ENCODE assay signal across 8 cellular contexts in genomic region chr3:172751188-172751571, GRCh38. TPM values are rescaled to one million over a fixed set of nuclear protein-coding genes. Genes with fewer than 3 reads are reported as not detected.
A peak's percentile ranks its signal among the peaks of the same experiment; 100 is the strongest.
DNase-seq lines count a peak whose midpoint lies in the region; ATAC-seq, FAIRE-seq and TF ChIP-seq lines count a peak whose summit lies in the region.

No MANE protein-coding gene starts in this region.

- no peak for FAIRE-seq in A549 (lab: Jason Lieb, UNC)

- no peak for TF ChIP-seq CTCF in A549 (IDR thresholded peaks at IDR 0.05)
- no peak for TF ChIP-seq CTCF in RWPE2 (IDR thresholded peaks at IDR 0.05; ENCODE audit: poor library complexity, severe bottlenecking)

- H3K9me3 ChIP-seq in A549 (no peaks in the 10 kb centered on the region), RWPE2 (ENCODE audit: severe bottlenecking) (no peaks in the 10 kb centered on the region), ectodermal cell (ENCODE audit: control insufficient read depth, low read length) (no peaks in the 10 kb centered on the region), mononuclear cell (ENCODE audit: low read depth, low read length) (no peaks in the 10 kb centered on the region)

- CTCF ChIA-PET in A549 (lab: Yijun Ruan, JAX) = interaction anchor here (1.2 to 9.1 kb wide), 17 partner anchors 10 to 138 kb away, joined by 3 to 83 read pairs (median 8); partner anchors contain the start of gene NCEH1

- TF ChIP-seq RAD21 in A549 (conservative IDR thresholded peaks at IDR 0.05 in 1 of 2, IDR thresholded peaks at IDR 0.05 in 1 of 2) = no peak

- TF ChIP-seq POLR2A in A549 (IDR thresholded peaks at IDR 0.05; ENCODE audit: low read length) = no peak

- TF ChIP-seq EP300 in A549 (IDR thresholded peaks at IDR 0.05) = no peak

- peak; percentile 24 to 30; a peak in 5 of 6 replicates for ATAC-seq in A549
- peak; percentile 15 for ATAC-seq in HG03066 (IDR thresholded peaks at IDR 0.05; ENCODE audit: low read depth, unreplicated experiment)
- ATAC-seq in RWPE2 (ENCODE audit: low read depth) = no peak
- no peak for ATAC-seq in HG03571 (IDR thresholded peaks at IDR 0.05; ENCODE audit: unreplicated experiment)

- H3K27me3 ChIP-seq in RWPE2 (ENCODE audit: insufficient read depth, poor library complexity, severe bottlenecking) (no peaks in the 10 kb centered on the region), ectodermal cell (ENCODE audit: control insufficient read depth, insufficient read depth, low read length, poor library complexity, severe bottlenecking) (no peaks in the 10 kb centered on the region), mononuclear cell (ENCODE audit: insufficient read depth, low read length) (no peaks in the 10 kb centered on the region)

- H3K4me3 ChIP-seq in A549 (peak overlapping the region; percentile 86), RWPE2 (ENCODE audit: severe bottlenecking) (peak overlapping the region; percentile 72), ectodermal cell (ENCODE audit: insufficient read depth, low read depth, low read length) (peak overlapping the region; percentile 86), mononuclear cell (ENCODE audit: low read length) (peak overlapping the region; percentile 65)

- DNase-seq in A549 (ENCODE audit: low read depth in 1 of 2, low spot score in 1 of 2) (peak in 1 of 2 experiments; percentile 31), GDM1 (lab: John Stamatoyannopoulos, UW) (peak; percentile 55), RWPE2 (ENCODE audit: low spot score) (no peak), H4 (ENCODE audit: low spot score) (no peak)

- POLR2A ChIA-PET in A549 (lab: Yijun Ruan, JAX) = interaction anchor here (1.0 to 3.6 kb wide), 4 partner anchors 23 to 127 kb away, joined by 3 to 66 read pairs (median 5); partner anchors contain the start of gene NCEH1

- H3K4me1 ChIP-seq in A549 = peaks cover 62% of the 10 kb centered on the region
- H3K4me1 ChIP-seq in RWPE2 (ENCODE audit: insufficient read depth, poor library complexity, severe bottlenecking) = peaks cover 27% of the 10 kb centered on the region
- H3K4me1 ChIP-seq in ectodermal cell (ENCODE audit: control insufficient read depth, insufficient read depth, low read length) = no peaks in the 10 kb centered on the region
- H3K4me1 ChIP-seq in mononuclear cell (ENCODE audit: insufficient read depth, low read length) = peaks cover 18% of the 10 kb centered on the region

- under 1% methylated on average over 13 of the region's 13 CpGs for WGBS in A549 (ENCODE audit: missing lambda C conversion rate)
- WGBS in ectodermal cell, 2 experiments = 0 to 1% methylated on average over 11 to 13 of the region's 13 CpGs

- peak overlapping the region; percentile 91 to 98 for H3K27ac ChIP-seq in A549
- peak overlapping the region; percentile 96 for H3K27ac ChIP-seq in RWPE2 (ENCODE audit: poor library complexity, severe bottlenecking)
- H3K27ac ChIP-seq in ectodermal cell (ENCODE audit: insufficient read depth, low read depth, low read length, poor library complexity, severe bottlenecking) = peak overlapping the region; percentile 91

- H3K4me2 ChIP-seq in A549 = peak overlapping the region; percentile 84

- H3K36me3 ChIP-seq in RWPE2 (ENCODE audit: low read depth) = peaks cover 41% of the 10 kb centered on the region
- peaks cover 9% of the 10 kb centered on the region for H3K36me3 ChIP-seq in ectodermal cell (ENCODE audit: control insufficient read depth, insufficient read depth, low read length)

TF ChIP-seq in A549, 52 proteins besides CTCF, POLR2A, EP300 and RAD21:
- TF ChIP-seq ZFP36 (IDR thresholded peaks at IDR 0.05; ENCODE audit: borderline replicate concordance, partially characterized antibody) (no peak), HMGXB4 (CRISPR knock-in tag; IDR thresholded peaks at IDR 0.05; ENCODE audit: borderline replicate concordance) (0 out of 2 replicates have a peak, but pooled peaks have one; percentile 57), USF2 (IDR thresholded peaks at IDR 0.05) (no peak)
TF ChIP-seq in A549: peak in this region for 1.

RNA-seq across cellular contexts. Expression of gene ECT2, which starts 0.7 kb away (rescaled TPM):
- polyA plus RNA-seq in A549 (2011; rRNA removed) (132 and 187 TPM in 2 replicates), A549 (2017; fragmentation: RNase III; extraction: RNeasy Plus Mini Kit Qiagen cat#74134 plus additional on column Dnase treatment) (92.3 to 96.5 TPM (median 93.3 TPM) in 3 replicates)
- polyA plus RNA-seq in A549 (2012; cell fraction: cytosol; rRNA removed) = 28.9 and 30.3 TPM in 2 replicates
- polyA plus RNA-seq in A549 (2012; cell fraction: nucleus; rRNA removed) = 23.6 and 46.4 TPM in 2 replicates
- 71.8 and 77.7 TPM in 2 replicates for polyA minus RNA-seq in A549 (2011; rRNA and poly(A)+ RNA removed)
- polyA plus RNA-seq in ectodermal cell (2013, experiment 1 of 4) = 81.9 TPM
- 80.6 TPM for polyA plus RNA-seq in ectodermal cell (2013, experiment 2 of 4)
- 80.2 TPM for polyA plus RNA-seq in ectodermal cell (2013, experiment 3 of 4)
- polyA plus RNA-seq in ectodermal cell (2013, experiment 4 of 4) = 79.8 TPM
- 4.1 TPM for total RNA-seq in mononuclear cell
- total RNA-seq in H4 (2014; rRNA removed; shearing (Covaris generic)) = 61.4 and 82.3 TPM in 2 replicates

RNA-seq across cellular contexts. Expression of gene NCEH1, which starts 40.3 kb away (rescaled TPM):
- polyA plus RNA-seq in A549 (2011; rRNA removed) = 32.2 and 33.2 TPM in 2 replicates
- polyA plus RNA-seq in A549 (2012; cell fraction: cytosol; rRNA removed) = 10.6 and 12.9 TPM in 2 replicates
- 12.4 TPM in 2 replicates for polyA plus RNA-seq in A549 (2012; cell fraction: nucleus; rRNA removed)
- 20.7 to 25.8 TPM (median 21.4 TPM) in 3 replicates for polyA plus RNA-seq in A549 (2017; fragmentation: RNase III; extraction: RNeasy Plus Mini Kit Qiagen cat#74134 plus additional on column Dnase treatment)
- polyA minus RNA-seq in A549 (2011; rRNA and poly(A)+ RNA removed) = 34.7 and 36.7 TPM in 2 replicates
- polyA plus RNA-seq in ectodermal cell (2013, experiment 1 of 4) = 5.2 TPM
- polyA plus RNA-seq in ectodermal cell (2013, experiment 2 of 4) = 3.2 TPM
- 2.8 TPM for polyA plus RNA-seq in ectodermal cell (2013, experiment 3 of 4)
- 2.9 TPM for polyA plus RNA-seq in ectodermal cell (2013, experiment 4 of 4)
- 2.3 TPM for total RNA-seq in mononuclear cell
- 14.0 and 19.8 TPM in 2 replicates for total RNA-seq in H4 (2014; rRNA removed; shearing (Covaris generic))

Comparison
In these comparisons a context has a peak if more than half of its experiments do, and no peak if none do; other contexts are left out.
1. ATAC-seq: peak in A549 (2 of 2) and HG03066 (single experiment); none in RWPE2 (single experiment) and HG03571 (single experiment).
2. RNA of gene ECT2, which starts 0.7 kb away (total RNA-seq): 61.4 to 82.3 TPM in H4; 4.1 TPM in mononuclear cell (single experiment); every median in the first group is over 10 times any median in the second.
3. Peak in every context shown above with its lines, with median percentiles within 50 percentile points of each other: H3K27ac ChIP-seq and H3K4me3 ChIP-seq.